18 cellular contexts compared by ENCODE assay signal in the genomic region with DNA sequence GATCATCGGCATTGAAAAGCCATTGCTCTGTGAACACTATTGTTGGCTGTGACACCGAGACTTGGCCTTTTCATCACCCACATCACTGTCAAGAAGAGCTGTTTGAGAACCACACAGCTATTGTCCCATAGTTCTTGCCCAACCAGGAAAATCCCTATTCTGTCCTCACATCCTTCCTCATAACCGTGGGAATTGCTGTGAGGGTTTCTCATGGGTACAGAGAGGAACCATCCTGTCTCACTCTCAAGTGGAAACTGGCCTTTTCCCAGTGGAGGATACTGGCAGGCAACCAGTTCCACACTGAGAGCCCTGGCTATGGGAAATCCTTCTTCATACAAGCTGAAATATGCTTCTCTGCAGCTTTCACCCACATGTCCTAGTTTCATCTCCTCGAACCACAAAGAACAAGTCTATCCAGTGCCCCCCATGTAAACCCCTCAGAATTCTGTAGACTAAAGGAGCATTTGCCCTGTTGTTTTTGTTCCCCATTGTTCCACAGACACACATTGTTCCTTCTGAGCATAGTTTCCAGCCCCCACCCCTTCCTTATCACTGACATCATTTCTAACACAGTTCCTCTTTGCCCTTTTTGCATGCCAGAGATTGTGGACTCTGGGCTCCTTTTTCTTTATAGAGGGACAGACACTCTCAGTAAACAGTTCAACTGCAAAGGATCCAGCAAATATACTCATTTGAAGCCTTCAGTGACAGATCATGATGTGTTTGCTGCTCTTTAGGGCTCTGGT. TPM values are rescaled to one million over a fixed set of nuclear protein-coding genes. Genes with fewer than 3 reads are reported as not detected.
DNase-seq lines count a peak whose midpoint lies in the region; ATAC-seq and TF ChIP-seq lines count a peak whose summit lies in the region.
"Had no signal": no experiment of that assay in that cellular context is flagged by ENCODE, and none has a peak within 500 bp of the region (broad histone marks: within the 10 kb centered on the region; RNA-seq: fewer than 3 reads in every experiment).

No MANE protein-coding gene starts in this region.

- TF ChIP-seq CTCF in mucosa of descending colon (IDR thresholded peaks at IDR 0.05), result no peak

- DNase-seq in SKM-1 treated with dmso at 0.1 percent for 144 hours (lab: John Stamatoyannopoulos, UW; ENCODE audit: unreplicated experiment) (peak; percentile 26), SKM-1 (lab: John Stamatoyannopoulos, UW; ENCODE audit: unreplicated experiment) (no peak), Right ventricle myocardium superior (no peak), mucosa of descending colon (peak in 1 of 3 donors; percentile 14), aorta (no peak), NCI-H1092 treated with DMSO at 0.1 percent for 48 hours (lab: John Stamatoyannopoulos, UW) (no peak)
- DNase-seq in effector CD4-positive, alpha-beta T cell, result no peak
- no peak for DNase-seq in activated naive CD4-positive, alpha-beta T cell (lab: John Stamatoyannopoulos, UW)
- DNase-seq: 8988T; activated CD4-positive, alpha-beta T cell treated with anti-CD3 and anti-CD28 coated beads, Interleukin-2, amount 50 U/mL, for 1 hour; activated T-cell treated with anti-CD3 and anti-CD28 coated beads, Interleukin-2, amount 50 U/mL, for 1 hour; central memory CD4-positive, alpha-beta T cell; endodermal cell; NCI-H187; NCI-H446; SJCRH30 had no signal

- H3K4me1 ChIP-seq in mucosa of descending colon (ENCODE audit: low read depth) (no peaks in the 10 kb centered on the region), aorta (ENCODE audit: control insufficient read depth in 1 of 2, insufficient read depth in 2 of 2, low read length in 2 of 2) (no peaks in the 10 kb centered on the region)
- H3K4me1 ChIP-seq: SJCRH30 had no signal

- H3K9me3 ChIP-seq in mucosa of descending colon (no peaks in the 10 kb centered on the region), aorta (ENCODE audit: control insufficient read depth, low read length) (no peaks in the 10 kb centered on the region)
- H3K9me3 ChIP-seq: BLaER1 treated with 17β-estradiol and CSF1 and Interleukin-3, amounts not matched to agents 10 nM and 100 nM; SJCRH30 had no signal

- H3K4me3 ChIP-seq in mucosa of descending colon, result no peak overlapping the region
- no peak overlapping the region for H3K4me3 ChIP-seq in aorta (ENCODE audit: low read length in 2 of 2)
- H3K4me3 ChIP-seq: BLaER1 treated with 17β-estradiol and CSF1 and Interleukin-3, amounts not matched to agents 10 nM and 100 nM; SJCRH30 had no signal

- H3K27me3 ChIP-seq in aorta (ENCODE audit: control insufficient read depth in 1 of 2, insufficient read depth in 2 of 2, low read length in 1 of 2), result peaks cover 0 to 1% of the 10 kb centered on the region in 2 donors
- H3K27me3 ChIP-seq: BLaER1 treated with 17β-estradiol and CSF1 and Interleukin-3, amounts not matched to agents 10 nM and 100 nM; SJCRH30 had no signal

- peak; percentile 68 for ATAC-seq in Right ventricle myocardium superior (ENCODE audit: poor library complexity)
- ATAC-seq in mucosa of descending colon, result peak; percentile 73
- peak; percentile 36 for ATAC-seq in aorta (ENCODE audit: low FRiP score)

- H3K36me3 ChIP-seq in mucosa of descending colon (ENCODE audit: low read depth) (no peaks in the 10 kb centered on the region), aorta (ENCODE audit: control insufficient read depth in 1 of 2, insufficient read depth in 2 of 2, low read length in 1 of 2) (no peaks in the 10 kb centered on the region)
- H3K36me3 ChIP-seq: BLaER1 treated with 17β-estradiol and CSF1 and Interleukin-3, amounts not matched to agents 10 nM and 100 nM; SJCRH30 had no signal

- H3K27ac ChIP-seq in aorta (ENCODE audit: low read depth in 1 of 2, low read length in 2 of 2), result no peak overlapping the region
- H3K27ac ChIP-seq: SJCRH30 had no signal

- 41 to 43% methylated on average over 4 of the region's 4 CpGs for WGBS in aorta, 2 donors

- intact Hi-C loops in Right ventricle myocardium superior (cut with DNase I), result no loop called here
- intact Hi-C loops in mucosa of descending colon (cut with DNase I, micrococcal nuclease), result no loop called here
- intact Hi-C loops in aorta (cut with DNase I), result no loop called here

RNA-seq across cellular contexts. Expression of gene C5orf46, which starts 57.8 kb away (rescaled TPM):
- total RNA-seq in Right ventricle myocardium superior (2.0 TPM), mucosa of descending colon (not detected), aorta (10 to 100 TPM; 39.5 to 49.5 TPM)
- 100 to 1,000 TPM in 1 of 2 donors, 10 to 100 TPM in 1; 23.1 to 118 TPM for polyA plus RNA-seq in aorta
- total RNA-seq: endodermal cell, temporal lobe had no signal

Comparison
In these comparisons a context has a peak if more than half of its experiments do, and no peak if none do; other contexts are left out.
1. RNA of gene C5orf46, which starts 57.8 kb away (total RNA-seq): 39.5 to 49.5 TPM in aorta; 2.0 TPM in Right ventricle myocardium superior (single experiment) and not detected in mucosa of descending colon; every median in the first group is over 10 times any median in the second.
2. Peak in every context shown above with its lines, with median percentiles within 50 percentile points of each other: ATAC-seq.